Comparison of ENCODE assay signal across 24 cellular contexts in genomic region chr17:73576556-73576955, GRCh38.
"Had no signal": no experiment of that assay in that cellular context is flagged by ENCODE, and none has a peak within 500 bp of the region (broad histone marks: within the 10 kb centered on the region; RNA-seq: fewer than 3 reads in every experiment).

No MANE protein-coding gene starts in this region.

- H3K4me2 ChIP-seq: hepatocyte had no signal

- H3K4me3 ChIP-seq: coronary artery, dorsolateral prefrontal cortex, esophagus muscularis mucosa, gastroesophageal sphincter, heart left ventricle, hepatocyte, left lung, lower lobe of right lung had no signal

- H3K79me2 ChIP-seq: hepatocyte had no signal

- H3K9me3 ChIP-seq: esophagus muscularis mucosa, heart left ventricle, left lung, lower lobe of right lung had no signal

- H3K27me3 ChIP-seq: heart left ventricle had no signal

- H3K4me3 Mint-ChIP-seq: immature natural killer cell, mesothelial cell of epicardium had no signal

- FAIRE-seq: colon, endothelial cell of umbilical vein, frontal cortex, kidney had no signal

- DNase-seq: dermis blood vessel endothelial cell; dorsolateral prefrontal cortex; effector CD4-positive, alpha-beta T cell; effector memory CD4-positive, alpha-beta T cell; foreskin keratinocyte; heart left ventricle; hypothalamus; immature natural killer cell; islet precursor cell; kidney; kidney glomerular epithelial cell; lower lobe of right lung; mesenchymal stem cell; naive thymus-derived CD4-positive, alpha-beta T cell had no signal

- ATAC-seq: foreskin keratinocyte; gastroesophageal sphincter; heart left ventricle; left lung; left ventricle myocardium superior; lower lobe of right lung; naive thymus-derived CD4-positive, alpha-beta T cell had no signal

- H3K9me3 Mint-ChIP-seq: immature natural killer cell, mesothelial cell of epicardium had no signal

- H3K27ac ChIP-seq: coronary artery, dorsolateral prefrontal cortex, esophagus muscularis mucosa, foreskin keratinocyte, gastroesophageal sphincter, heart left ventricle, hepatocyte, left lung, lower lobe of right lung had no signal

- H3K36me3 ChIP-seq: esophagus muscularis mucosa, gastroesophageal sphincter, heart left ventricle, left lung, lower lobe of right lung had no signal

- H2AFZ ChIP-seq: hepatocyte had no signal

- H3K27ac Mint-ChIP-seq: immature natural killer cell, mesothelial cell of epicardium had no signal

- H3K4me1 ChIP-seq: esophagus muscularis mucosa, foreskin keratinocyte, gastroesophageal sphincter, heart left ventricle, left lung, lower lobe of right lung had no signal

- H3K4me1 Mint-ChIP-seq: immature natural killer cell had no signal
